ENCODE assay signal across 8 cellular contexts in genomic region chr17:2398188-2398587, GRCh38. TPM values are rescaled to one million over a fixed set of nuclear protein-coding genes. Genes with fewer than 3 reads are reported as not detected.
DNase-seq lines count a peak whose midpoint lies in the region; ATAC-seq and TF ChIP-seq lines count a peak whose summit lies in the region.

No MANE protein-coding gene starts in this region.

- no peaks in the 10 kb centered on the region for H3K9me3 ChIP-seq in sigmoid colon

- no peaks in the 10 kb centered on the region for H3K36me3 ChIP-seq in sigmoid colon

- H3K4me3 ChIP-seq in foreskin fibroblast (ENCODE audit: low read depth in 1 of 2, low read length in 2 of 2) (peak overlapping the region; percentile 81 to 87), sigmoid colon (peak overlapping the region; percentile 46 to 94 (median 80))

- peak; percentile 29 for DNase-seq in ELF-1 (ENCODE audit: low read depth, low spot score)
- DNase-seq in activated CD4-positive, alpha-beta memory T cell treated with anti-CD3 and anti-CD28 coated beads, Interleukin-2, amount 10 ng/mL, durations not matched to agents 7 days and 5 days, result no peak
- no peak for DNase-seq in foreskin fibroblast
- DNase-seq in sigmoid colon, result peak; percentile 63
- DNase-seq in MV-4-11 (lab: John Stamatoyannopoulos, UW), result no peak
- DNase-seq in globus pallidus (ENCODE audit: low spot score), result no peak

- H3K4me3 Mint-ChIP-seq in activated CD4-positive, alpha-beta memory T cell treated with anti-CD3 and anti-CD28 coated beads, Interleukin-2, amount 10 ng/mL, durations not matched to agents 7 days and 5 days, result peak overlapping the region; percentile 46

- TF ChIP-seq CTCF in foreskin fibroblast (IDR thresholded peaks at IDR 0.05; ENCODE audit: low read depth, low read length) (no peak), sigmoid colon (IDR thresholded peaks at IDR 0.05) (no peak)

- no peaks in the 10 kb centered on the region for H3K27me3 ChIP-seq in sigmoid colon

- TF ChIP-seq POLR2A in sigmoid colon (IDR thresholded peaks at IDR 0.05), result no peak

- POLR2A ChIA-PET in activated CD4-positive, alpha-beta memory T cell treated with anti-CD3 and anti-CD28 coated beads, Interleukin-2, amount 10 ng/mL, durations not matched to agents 7 days and 5 days (lab: Charles Lee), result interaction anchor here (1.3 to 7.4 kb wide), 2 partner anchors 9 to 15 kb away, joined by 5 to 68 read pairs; no protein-coding TSS in a partner anchor

- H3K4me1 Mint-ChIP-seq in activated CD4-positive, alpha-beta memory T cell treated with anti-CD3 and anti-CD28 coated beads, Interleukin-2, amount 10 ng/mL, durations not matched to agents 7 days and 5 days, result peaks cover 60% of the 10 kb centered on the region

- no peaks in the 10 kb centered on the region for H3K9me3 Mint-ChIP-seq in activated CD4-positive, alpha-beta memory T cell treated with anti-CD3 and anti-CD28 coated beads, Interleukin-2, amount 10 ng/mL, durations not matched to agents 7 days and 5 days

- H3K27ac ChIP-seq in sigmoid colon, result peak overlapping the region; percentile 97 to 100 (median 98)

- H3K4me1 ChIP-seq in sigmoid colon, result peaks cover 6 to 70% (median 57%) of the 10 kb centered on the region in 4 donors

- no peak for ATAC-seq in HG02884 (IDR thresholded peaks at IDR 0.05; ENCODE audit: unreplicated experiment)
- ATAC-seq in GM19455 (IDR thresholded peaks at IDR 0.05; ENCODE audit: unreplicated experiment), result no peak

- H3K36me3 Mint-ChIP-seq in activated CD4-positive, alpha-beta memory T cell treated with anti-CD3 and anti-CD28 coated beads, Interleukin-2, amount 10 ng/mL, durations not matched to agents 7 days and 5 days (ENCODE audit: low read depth), result peaks cover 2% of the 10 kb centered on the region

- peak overlapping the region; percentile 52 for H3K27ac Mint-ChIP-seq in activated CD4-positive, alpha-beta memory T cell treated with anti-CD3 and anti-CD28 coated beads, Interleukin-2, amount 10 ng/mL, durations not matched to agents 7 days and 5 days

- intact Hi-C loops in sigmoid colon (cut with DNase I), result no loop called here

- WGBS in sigmoid colon, 2 donors, result 91 to 92% methylated on average over 10 of the region's 10 CpGs

- no peak for TF ChIP-seq EP300 in sigmoid colon (IDR thresholded peaks at IDR 0.05)

- H3K27me3 Mint-ChIP-seq in activated CD4-positive, alpha-beta memory T cell treated with anti-CD3 and anti-CD28 coated beads, Interleukin-2, amount 10 ng/mL, durations not matched to agents 7 days and 5 days, result no peaks in the 10 kb centered on the region

- CTCF ChIA-PET in activated CD4-positive, alpha-beta memory T cell treated with anti-CD3 and anti-CD28 coated beads, Interleukin-2, amount 10 ng/mL, durations not matched to agents 7 days and 5 days (lab: Charles Lee), result interaction anchor here (0.6 to 11.2 kb wide), 2 partner anchors 14 to 18 kb away, joined by 3 to 80 read pairs; no protein-coding TSS in a partner anchor

RNA-seq across cellular contexts. Expression of gene MNT, which starts 2.7 kb away (rescaled TPM):
- 10 to 100 TPM; 29.1 to 29.9 TPM for total RNA-seq in activated CD4-positive, alpha-beta memory T cell treated with anti-CD3 and anti-CD28 coated beads, Interleukin-2, amount 10 ng/mL, durations not matched to agents 7 days and 5 days
- 10 to 100 TPM in 2 of 4 donors, 1 to 10 TPM in 2; 7.1 to 19.9 (median 11.6) TPM for total RNA-seq in sigmoid colon
- polyA plus RNA-seq in sigmoid colon, result 10 to 100 TPM in 1 of 3 donors, 1 to 10 TPM in 2; 2.1 to 24.1 (median 3.0) TPM

Comparison
In these comparisons a context has a peak if more than half of its experiments do, and no peak if none do; other contexts are left out.
1. DNase-seq: peak in ELF-1 (single experiment) and sigmoid colon (single experiment); none in activated CD4-positive, alpha-beta memory T cell treated with anti-CD3 and anti-CD28 coated beads, Interleukin-2, amount 10 ng/mL, durations not matched to agents 7 days and 5 days (single experiment), foreskin fibroblast (0 of 2), MV-4-11 (single experiment) and globus pallidus (single experiment).